8 cellular contexts compared by ENCODE assay signal in genomic region chr11:67120881-67121710, GRCh38. TPM values are rescaled to one million over a fixed set of nuclear protein-coding genes. Genes with fewer than 3 reads are reported as not detected.
A peak's percentile ranks its signal among the peaks of the same experiment; 100 is the strongest.
DNase-seq lines count a peak whose midpoint lies in the region; ATAC-seq and TF ChIP-seq lines count a peak whose summit lies in the region.

No MANE protein-coding gene starts in this region.

- no peaks in the 10 kb centered on the region for H3K9me2 ChIP-seq in MM.1S (replicated peaks; ENCODE audit: insufficient read depth, low read length)

- H3K4me3 ChIP-seq in MM.1S (ENCODE audit: low read length) (peak overlapping the region; percentile 97), iPS-20b (ENCODE audit: low read length) (peak overlapping the region; percentile 100)

- no peaks in the 10 kb centered on the region for H3K27me3 Mint-ChIP-seq in activated CD4-positive, alpha-beta T cell treated with anti-CD3 and anti-CD28 coated beads for 36 hours
- H3K27me3 Mint-ChIP-seq in activated naive CD8-positive, alpha-beta T cell treated with anti-CD3 and anti-CD28 coated beads, Interleukin-2, amount 10 ng/mL, durations not matched to agents 7 days and 5 days, result no peaks in the 10 kb centered on the region

- H2AFZ ChIP-seq in MM.1S (ENCODE audit: low read length), result no peak overlapping the region

- peak overlapping the region; percentile 98 for H3K4me3 Mint-ChIP-seq in activated CD4-positive, alpha-beta T cell treated with anti-CD3 and anti-CD28 coated beads for 36 hours
- H3K4me3 Mint-ChIP-seq in activated naive CD8-positive, alpha-beta T cell treated with anti-CD3 and anti-CD28 coated beads, Interleukin-2, amount 10 ng/mL, durations not matched to agents 7 days and 5 days, result peak overlapping the region; percentile 99
- H3K4me3 Mint-ChIP-seq in stimulated activated effector memory CD8-positive, alpha-beta T cell treated with anti-CD3 and anti-CD28 coated beads, Interleukin-12 subunit alpha, Interleukin-12 subunit beta, amount 100 ng/mL, for 72 hours, result peak overlapping the region; percentile 98

- H3K9ac ChIP-seq in MM.1S (ENCODE audit: low read length), result peak overlapping the region; percentile 81
- H3K9ac ChIP-seq in iPS-20b (ENCODE audit: low read depth, low read length), result peak overlapping the region; percentile 95

- peaks cover 67% of the 10 kb centered on the region for H3K79me2 ChIP-seq in MM.1S (ENCODE audit: low read length)

- DNase-seq in activated CD4-positive, alpha-beta T cell treated with anti-CD3 and anti-CD28 coated beads for 36 hours, result peak; percentile 38
- DNase-seq in activated CD4-positive, alpha-beta T cell treated with anti-CD3 and anti-CD28 coated beads for 1 hour, result no peak
- DNase-seq in MM.1S, result peak; percentile 65
- peak; percentile 18 for DNase-seq in activated naive CD8-positive, alpha-beta T cell treated with anti-CD3 and anti-CD28 coated beads, Interleukin-2, amount 10 ng/mL, durations not matched to agents 7 days and 5 days
- peak in 1 of 2 donors; percentile 57 for DNase-seq in stimulated activated effector memory CD8-positive, alpha-beta T cell treated with anti-CD3 and anti-CD28 coated beads, Interleukin-12 subunit alpha, Interleukin-12 subunit beta, amount 100 ng/mL, for 72 hours (ENCODE audit: low spot score in 2 of 2)
- no peak for DNase-seq in HuH-7.5 (ENCODE audit: low spot score)

- H3K27me3 ChIP-seq in MM.1S (replicated peaks; ENCODE audit: insufficient read depth, low read length) (no peaks in the 10 kb centered on the region), iPS-20b (ENCODE audit: insufficient read depth, low read length) (peaks cover 12% of the 10 kb centered on the region)

- peak overlapping the region; percentile 83 for H3K27ac Mint-ChIP-seq in activated CD4-positive, alpha-beta T cell treated with anti-CD3 and anti-CD28 coated beads for 36 hours
- peak overlapping the region; percentile 95 for H3K27ac Mint-ChIP-seq in activated naive CD8-positive, alpha-beta T cell treated with anti-CD3 and anti-CD28 coated beads, Interleukin-2, amount 10 ng/mL, durations not matched to agents 7 days and 5 days
- H3K27ac Mint-ChIP-seq in stimulated activated effector memory CD8-positive, alpha-beta T cell treated with anti-CD3 and anti-CD28 coated beads, Interleukin-12 subunit alpha, Interleukin-12 subunit beta, amount 100 ng/mL, for 72 hours, result peak overlapping the region; percentile 97

- H3K36me3 ChIP-seq in MM.1S (replicated peaks; ENCODE audit: insufficient read depth, low read length) (no peaks in the 10 kb centered on the region), iPS-20b (ENCODE audit: insufficient read depth, low read depth, low read length) (peaks cover 17% of the 10 kb centered on the region)

- ATAC-seq in activated CD4-positive, alpha-beta T cell treated with anti-CD3 and anti-CD28 coated beads for 36 hours, result no peak
- no peak for ATAC-seq in activated naive CD8-positive, alpha-beta T cell treated with anti-CD3 and anti-CD28 coated beads, Interleukin-2, amount 10 ng/mL, durations not matched to agents 7 days and 5 days (ENCODE audit: low read depth)
- ATAC-seq in stimulated activated effector memory CD8-positive, alpha-beta T cell treated with anti-CD3 and anti-CD28 coated beads, Interleukin-12 subunit alpha, Interleukin-12 subunit beta, amount 100 ng/mL, for 72 hours, result no peak
- ATAC-seq in HG02642 (IDR thresholded peaks at IDR 0.05; ENCODE audit: poor library complexity, unreplicated experiment), result no peak

- H3K27ac ChIP-seq in MM.1S (ENCODE audit: low read length) (peak overlapping the region; percentile 69; the same call in 1 of the 2 replicates), iPS-20b (ENCODE audit: low read length) (no peak overlapping the region)

- POLR2A ChIA-PET in activated CD4-positive, alpha-beta T cell treated with anti-CD3 and anti-CD28 coated beads for 36 hours (lab: Charles Lee), result interaction anchor here (0.6 kb wide), 1 partner anchor 461 kb away, joined by 4 read pairs; no protein-coding TSS in a partner anchor
- POLR2A ChIA-PET in activated naive CD8-positive, alpha-beta T cell treated with anti-CD3 and anti-CD28 coated beads, Interleukin-2, amount 10 ng/mL, durations not matched to agents 7 days and 5 days (lab: Charles Lee), result no interaction called here

- peaks cover 34% of the 10 kb centered on the region for H3F3A ChIP-seq in MM.1S (ENCODE audit: insufficient read depth, low read length)

- no peaks in the 10 kb centered on the region for H3K9me3 Mint-ChIP-seq in activated CD4-positive, alpha-beta T cell treated with anti-CD3 and anti-CD28 coated beads for 36 hours (ENCODE audit: low read depth)
- no peaks in the 10 kb centered on the region for H3K9me3 Mint-ChIP-seq in activated naive CD8-positive, alpha-beta T cell treated with anti-CD3 and anti-CD28 coated beads, Interleukin-2, amount 10 ng/mL, durations not matched to agents 7 days and 5 days
- no peaks in the 10 kb centered on the region for H3K9me3 Mint-ChIP-seq in stimulated activated effector memory CD8-positive, alpha-beta T cell treated with anti-CD3 and anti-CD28 coated beads, Interleukin-12 subunit alpha, Interleukin-12 subunit beta, amount 100 ng/mL, for 72 hours

- CTCF ChIA-PET in activated CD4-positive, alpha-beta T cell treated with anti-CD3 and anti-CD28 coated beads for 36 hours (lab: Charles Lee), result interaction anchor here (0.6 to 1.2 kb wide), 4 partner anchors 36 to 941 kb away, joined by 3 read pairs; no protein-coding TSS in a partner anchor

- H3K4me1 ChIP-seq in MM.1S (ENCODE audit: low read length) (peaks cover 13% of the 10 kb centered on the region), iPS-20b (ENCODE audit: insufficient read depth, low read length) (peaks cover 17% of the 10 kb centered on the region)

- H4K20me1 ChIP-seq in MM.1S (ENCODE audit: insufficient read depth, low read length), result 0 out of 2 replicates have a peak, but pooled peaks cover 4% of the 10 kb centered on the region

- intact Hi-C loops in activated CD4-positive, alpha-beta T cell treated with anti-CD3 and anti-CD28 coated beads for 36 hours (cut with DNase I, micrococcal nuclease), result loop anchor here (1.0 to 5.0 kb wide), 4 partner anchors 36 to 121 kb away; no protein-coding TSS in a partner anchor

- no peak for TF ChIP-seq CTCF in MM.1S (IDR thresholded peaks at IDR 0.05; ENCODE audit: low read length)

- peak overlapping the region; percentile 64 for H3K4me2 ChIP-seq in MM.1S (ENCODE audit: low read depth, low read length)

- H3K36me3 Mint-ChIP-seq in activated CD4-positive, alpha-beta T cell treated with anti-CD3 and anti-CD28 coated beads for 36 hours (ENCODE audit: low read depth), result peaks cover 34% of the 10 kb centered on the region
- H3K36me3 Mint-ChIP-seq in activated naive CD8-positive, alpha-beta T cell treated with anti-CD3 and anti-CD28 coated beads, Interleukin-2, amount 10 ng/mL, durations not matched to agents 7 days and 5 days, result peaks cover 25% of the 10 kb centered on the region
- peaks cover 76% of the 10 kb centered on the region for H3K36me3 Mint-ChIP-seq in stimulated activated effector memory CD8-positive, alpha-beta T cell treated with anti-CD3 and anti-CD28 coated beads, Interleukin-12 subunit alpha, Interleukin-12 subunit beta, amount 100 ng/mL, for 72 hours

- H3K4me1 Mint-ChIP-seq in activated CD4-positive, alpha-beta T cell treated with anti-CD3 and anti-CD28 coated beads for 36 hours, result peaks cover 25% of the 10 kb centered on the region
- H3K4me1 Mint-ChIP-seq in activated naive CD8-positive, alpha-beta T cell treated with anti-CD3 and anti-CD28 coated beads, Interleukin-2, amount 10 ng/mL, durations not matched to agents 7 days and 5 days, result peaks cover 29% of the 10 kb centered on the region
- H3K4me1 Mint-ChIP-seq in stimulated activated effector memory CD8-positive, alpha-beta T cell treated with anti-CD3 and anti-CD28 coated beads, Interleukin-12 subunit alpha, Interleukin-12 subunit beta, amount 100 ng/mL, for 72 hours, result peaks cover 13% of the 10 kb centered on the region

- H3K9me3 ChIP-seq in MM.1S (replicated peaks; ENCODE audit: insufficient read depth, low read length), result no peaks in the 10 kb centered on the region
- H3K9me3 ChIP-seq in iPS-20b (ENCODE audit: insufficient read depth, low read depth, low read length), result no peaks in the 10 kb centered on the region

RNA-seq across cellular contexts. Expression of gene KDM2A, which starts 2.0 kb away (rescaled TPM):
- total RNA-seq in activated CD4-positive, alpha-beta T cell treated with anti-CD3 and anti-CD28 coated beads for 36 hours, result 10 to 100 TPM; 74.8 to 89.7 TPM
- total RNA-seq in activated naive CD8-positive, alpha-beta T cell treated with anti-CD3 and anti-CD28 coated beads, Interleukin-2, amount 10 ng/mL, durations not matched to agents 7 days and 5 days, result 100 to 1,000 TPM; 128 to 134 TPM

Comparison
In these comparisons a context has a peak if more than half of its experiments do, and no peak if none do; other contexts are left out.
1. DNase-seq: peak in activated CD4-positive, alpha-beta T cell treated with anti-CD3 and anti-CD28 coated beads for 36 hours (single experiment), MM.1S (single experiment) and activated naive CD8-positive, alpha-beta T cell treated with anti-CD3 and anti-CD28 coated beads, Interleukin-2, amount 10 ng/mL, durations not matched to agents 7 days and 5 days (single experiment); none in activated CD4-positive, alpha-beta T cell treated with anti-CD3 and anti-CD28 coated beads for 1 hour (single experiment) and HuH-7.5 (single experiment).
2. Peak in every context shown above with its lines, with median percentiles within 50 percentile points of each other: H3K27ac Mint-ChIP-seq and H3K4me3 Mint-ChIP-seq.